8 cellular contexts compared by ENCODE assay signal in genomic region chr9:136117291-136118060, GRCh38. TPM values are rescaled to one million over a fixed set of nuclear protein-coding genes. Genes with fewer than 3 reads are reported as not detected.
DNase-seq lines count a peak whose midpoint lies in the region; ATAC-seq, FAIRE-seq and TF ChIP-seq lines count a peak whose summit lies in the region.

No MANE protein-coding gene starts in this region.

- H3K27me3 ChIP-seq in BJ (ENCODE audit: control insufficient read depth, insufficient read depth, low read length) (no peaks in the 10 kb centered on the region), astrocyte (ENCODE audit: insufficient read depth, low read length) (no peaks in the 10 kb centered on the region)

- peak; percentile 16 for ATAC-seq in GM19395 (IDR thresholded peaks at IDR 0.05; ENCODE audit: unreplicated experiment)
- peak; percentile 56 for ATAC-seq in left colon

- peaks cover 44% of the 10 kb centered on the region for H3K79me2 ChIP-seq in astrocyte (ENCODE audit: insufficient read depth, low read length)

- H3K4me1 Mint-ChIP-seq in astrocyte (ENCODE audit: low read depth, unreplicated experiment), result peaks cover 2% of the 10 kb centered on the region

- peak overlapping the region; percentile 88 for H3K9ac ChIP-seq in astrocyte (ENCODE audit: low read length)

- H3K36me3 ChIP-seq in BJ (ENCODE audit: control insufficient read depth, insufficient read depth, low read length) (peaks cover 14% of the 10 kb centered on the region), KOPT-K1 (ENCODE audit: insufficient read depth, low read length) (peaks cover 26% of the 10 kb centered on the region; the same call in 1 of the 2 replicates), astrocyte (ENCODE audit: insufficient read depth, low read length) (no peaks in the 10 kb centered on the region)

- no peak for TF ChIP-seq CTCF in BJ (IDR thresholded peaks at IDR 0.05; ENCODE audit: insufficient read depth, low read depth, low read length)
- TF ChIP-seq CTCF in astrocyte (IDR thresholded peaks at IDR 0.05; ENCODE audit: insufficient read depth, low read depth, low read length), result no peak

- peaks cover 13% of the 10 kb centered on the region for H3K4me1 ChIP-seq in astrocyte (ENCODE audit: insufficient read depth, low read length)

- H3K36me3 Mint-ChIP-seq in astrocyte (ENCODE audit: low read depth, unreplicated experiment), result peaks cover 5% of the 10 kb centered on the region

- FAIRE-seq in astrocyte (lab: Jason Lieb, UNC), result no peak

- POLR2A ChIA-PET in BJ (lab: Charles Lee), result interaction anchor here (0.8 kb wide), 1 partner anchor 24 kb away, joined by 4 read pairs; no protein-coding TSS in a partner anchor

- H3K4me3 Mint-ChIP-seq in astrocyte (ENCODE audit: unreplicated experiment), result peak overlapping the region; percentile 84

- CTCF ChIA-PET in BJ (lab: Yijun Ruan, JAX), result interaction anchor here (1.0 to 2.0 kb wide), 5 partner anchors 8 to 320 kb away, joined by 3 to 9 read pairs (median 4); partner anchors contain the start of gene NACC2

- DNase-seq in BJ (ENCODE audit: low read depth) (no peak), astrocyte (ENCODE audit: low read depth) (no peak), left colon (peak; percentile 58 to 68), SHP77 treated with DMSO at 0.1 percent for 48 hours (lab: John Stamatoyannopoulos, UW) (no peak), superior temporal gyrus (ENCODE audit: extremely low spot score) (no peak)

- no peaks in the 10 kb centered on the region for H3K9me3 Mint-ChIP-seq in astrocyte (ENCODE audit: unreplicated experiment)

- peak overlapping the region; percentile 86 for H3K4me2 ChIP-seq in astrocyte (ENCODE audit: low read length)

- H4K20me1 ChIP-seq in astrocyte (ENCODE audit: insufficient read depth, low read length), result peaks cover 24% of the 10 kb centered on the region

- H3K27ac Mint-ChIP-seq in astrocyte (ENCODE audit: unreplicated experiment), result peak overlapping the region; percentile 53

- peak overlapping the region; percentile 87 for H3K27ac ChIP-seq in KOPT-K1 (ENCODE audit: low read depth, low read length, poor library complexity, severe bottlenecking)
- H3K27ac ChIP-seq in astrocyte (ENCODE audit: low read depth, low read length), result peak overlapping the region; percentile 63
- peak overlapping the region; percentile 65 for H3K27ac ChIP-seq in temporal lobe (ENCODE audit: low read depth, low read length)

- H3K27me3 Mint-ChIP-seq in astrocyte (ENCODE audit: low read depth, unreplicated experiment), result no peaks in the 10 kb centered on the region

- peak overlapping the region; percentile 73 for H2AFZ ChIP-seq in astrocyte (ENCODE audit: low read depth, low read length)

- intact Hi-C loops in left colon (cut with DNase I, micrococcal nuclease), result no loop called here

- H3K4me3 ChIP-seq in BJ (ENCODE audit: low read depth, low read length) (peak overlapping the region; percentile 60), astrocyte (ENCODE audit: insufficient read depth, low read depth, low read length) (peak overlapping the region; percentile 71)

- H3K9me3 ChIP-seq in KOPT-K1 (ENCODE audit: insufficient read depth, low read length, poor library complexity, severe bottlenecking) (no peaks in the 10 kb centered on the region), astrocyte (ENCODE audit: insufficient read depth, low read depth, low read length) (no peaks in the 10 kb centered on the region)

RNA-seq across cellular contexts. Expression of gene TMEM250, which starts 1.2 kb away (rescaled TPM):
- polyA plus RNA-seq in BJ (2011; rRNA removed), result 12.3 and 20.7 TPM in 2 replicates
- polyA minus RNA-seq in BJ (2011; rRNA and poly(A)+ RNA removed), result 12.5 and 15.2 TPM in 2 replicates
- 29.8 and 30.3 TPM in 2 replicates for total RNA-seq in astrocyte
- 10 to 100 TPM; 51.0 to 59.3 TPM for total RNA-seq in left colon
- total RNA-seq in temporal lobe, result 16.5 TPM

RNA-seq across cellular contexts. Expression of gene NACC2, which starts 22.4 kb away (rescaled TPM):
- 14.7 and 19.2 TPM in 2 replicates for polyA plus RNA-seq in BJ (2011; rRNA removed)
- polyA minus RNA-seq in BJ (2011; rRNA and poly(A)+ RNA removed), result 24.7 and 26.4 TPM in 2 replicates
- total RNA-seq in astrocyte (31.3 and 34.0 TPM in 2 replicates), left colon (10 to 100 TPM; 16.0 to 25.2 TPM), temporal lobe (3.9 TPM)

Comparison
In these comparisons a context has a peak if more than half of its experiments do, and no peak if none do; other contexts are left out.
1. DNase-seq: peak in left colon (2 of 2); none in BJ (single experiment), astrocyte (single experiment), SHP77 treated with DMSO at 0.1 percent for 48 hours (single experiment) and superior temporal gyrus (single experiment).
2. Peak in every context shown above with its lines, with median percentiles within 50 percentile points of each other: H3K27ac ChIP-seq.